In genomic region chr1:185317034-185317885, GRCh38 we compare ENCODE assay signal across 8 cellular contexts. TPM values are rescaled to one million over a fixed set of nuclear protein-coding genes. Genes with fewer than 3 reads are reported as not detected.
DNase-seq lines count a peak whose midpoint lies in the region; ATAC-seq and TF ChIP-seq lines count a peak whose summit lies in the region.

TSS of gene IVNS1ABP (minus strand) at chr1:185317243. CDS start at chr1:185309493, 7,750 bp downstream.

- peak within 1 kb of the TSS; percentile 96 for H3K4me2 ChIP-seq in BLaER1

- TF ChIP-seq CTCF in colonic mucosa (IDR thresholded peaks at IDR 0.05) = peak; percentile 10

- peaks cover 17% of the 10 kb centered on the region for H3K9me3 ChIP-seq in BLaER1
- no peaks in the 10 kb centered on the region for H3K9me3 ChIP-seq in colonic mucosa

- peaks cover 8% of the 10 kb centered on the region; the same call in 1 of the 2 replicates for H3K36me3 ChIP-seq in BLaER1
- no peaks in the 10 kb centered on the region for H3K36me3 ChIP-seq in colonic mucosa

- H3K27ac ChIP-seq in BLaER1 = peak within 1 kb of the TSS; percentile 97
- peak within 1 kb of the TSS; percentile 95 for H3K27ac ChIP-seq in colonic mucosa

- H3K9ac ChIP-seq in BLaER1 (peak within 1 kb of the TSS; percentile 99), colonic mucosa (ENCODE audit: low read depth in 2 of 2, low read length in 2 of 2) (peak within 1 kb of the TSS; percentile 99 to 100)

- H3K27me3 ChIP-seq in BLaER1 (no peaks in the 10 kb centered on the region), colonic mucosa (no peaks in the 10 kb centered on the region)

- intact Hi-C loops in colonic mucosa (cut with DNase I) (loop anchor here (10.0 kb wide), 1 partner anchor 358 kb away; no protein-coding TSS in a partner anchor), left colon (cut with DNase I, micrococcal nuclease) (no loop called here)

- DNase-seq in GM19240 (ENCODE audit: insufficient read length, low spot score) (peak; percentile 80), NCI-H524 treated with DMSO at 0.1 percent for 48 hours (lab: John Stamatoyannopoulos, UW) (peak; percentile 89), colonic mucosa (peak; percentile 98), left colon (peak; percentile 96 to 97)
- DNase-seq in activated CD4-positive, alpha-beta T cell treated with anti-CD3 and anti-CD28 coated beads for 48 hours = peak; percentile 94
- peak; percentile 93 for DNase-seq in stimulated activated CD4-positive, alpha-beta T cell treated with anti-CD3 and anti-CD28 coated beads, Interleukin-1b, Interleukin-23, amount 100 ng/mL, for 48 hours

- peaks cover 45% of the 10 kb centered on the region for H4K20me1 ChIP-seq in BLaER1

- peaks cover 39% of the 10 kb centered on the region for H3K4me1 ChIP-seq in BLaER1
- peaks cover 12% of the 10 kb centered on the region for H3K4me1 ChIP-seq in colonic mucosa

- ATAC-seq in HG03460 (IDR thresholded peaks at IDR 0.05; ENCODE audit: unreplicated experiment) = peak; percentile 72
- peak; percentile 77 for ATAC-seq in left colon

- peak within 1 kb of the TSS; percentile 91 for H3K4me3 ChIP-seq in BLaER1
- H3K4me3 ChIP-seq in colonic mucosa = peak within 1 kb of the TSS; percentile 68

RNA-seq across cellular contexts. Expression of gene IVNS1ABP, which starts in this region (rescaled TPM):
- 100 to 1,000 TPM in 1 of 2 donors, 10 to 100 TPM in 1; 87.2 to 141 TPM for total RNA-seq in colonic mucosa
- 100 to 1,000 TPM; 134 to 170 TPM for total RNA-seq in left colon

Comparison
In these comparisons a context has a peak if more than half of its experiments do, and no peak if none do; other contexts are left out.
1. Peak in every context shown above with its lines: DNase-seq, ATAC-seq, H3K4me3 ChIP-seq and H3K27ac ChIP-seq.